8 cellular contexts compared by ENCODE assay signal in the genomic region with DNA sequence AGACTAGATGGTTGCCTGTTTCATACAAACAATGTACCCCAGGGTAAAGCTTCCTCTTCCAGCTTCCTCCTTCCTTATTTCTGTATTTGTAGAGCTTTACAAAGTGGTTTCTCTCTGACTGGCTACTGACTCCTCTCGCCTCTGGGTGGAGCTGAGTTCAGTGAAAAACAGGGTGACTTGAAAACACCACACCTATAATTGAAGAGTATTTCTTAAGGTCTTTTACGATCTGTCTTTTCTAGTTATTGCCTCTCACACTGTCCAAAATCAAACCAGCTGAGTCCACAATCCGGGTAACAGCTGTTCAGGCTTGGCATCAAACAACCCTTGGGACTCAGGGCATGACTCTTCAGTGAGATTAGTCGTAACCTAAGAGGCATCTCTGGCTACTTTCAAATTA.
DNase-seq lines count a peak whose midpoint lies in the region; ATAC-seq, FAIRE-seq and TF ChIP-seq lines count a peak whose summit lies in the region.

No MANE protein-coding gene starts in this region.

- TF ChIP-seq POLR2A in sigmoid colon (IDR thresholded peaks at IDR 0.05), result no peak

- H3K27me3 Mint-ChIP-seq in stimulated activated naive CD8-positive, alpha-beta T cell treated with anti-CD3 and anti-CD28 coated beads, Interleukin-15, Interleukin-2, amounts not matched to agents 100 ng/mL and 50 ng/mL, for 24 hours, result peaks cover 25% of the 10 kb centered on the region
- peaks cover 17% of the 10 kb centered on the region for H3K27me3 Mint-ChIP-seq in stimulated activated naive CD8-positive, alpha-beta T cell treated with anti-CD3 and anti-CD28 coated beads, Interleukin-15, amount 100 ng/mL, for 72 hours
- no peaks in the 10 kb centered on the region for H3K27me3 Mint-ChIP-seq in dendritic cell treated with granulocyte-macrophage colony-stimulating factor and Interleukin-4, amounts not matched to agents 40 ng/mL and 50 ng/mL, for 4 days

- peak overlapping the region; percentile 5 for H3K27ac Mint-ChIP-seq in stimulated activated naive CD8-positive, alpha-beta T cell treated with anti-CD3 and anti-CD28 coated beads, Interleukin-15, Interleukin-2, amounts not matched to agents 100 ng/mL and 50 ng/mL, for 24 hours
- no peak overlapping the region for H3K27ac Mint-ChIP-seq in stimulated activated naive CD8-positive, alpha-beta T cell treated with anti-CD3 and anti-CD28 coated beads, Interleukin-15, amount 100 ng/mL, for 72 hours
- H3K27ac Mint-ChIP-seq in dendritic cell treated with granulocyte-macrophage colony-stimulating factor and Interleukin-4, amounts not matched to agents 40 ng/mL and 50 ng/mL, for 4 days, result peak overlapping the region; percentile 85

- H3K36me3 ChIP-seq in sigmoid colon, result no peaks in the 10 kb centered on the region

- no peaks in the 10 kb centered on the region for H3K9me3 ChIP-seq in sigmoid colon

- H3K4me1 ChIP-seq in sigmoid colon, result peaks cover 0 to 19% (median 6%) of the 10 kb centered on the region in 4 donors

- intact Hi-C loops in dendritic cell treated with granulocyte-macrophage colony-stimulating factor and Interleukin-4, amounts not matched to agents 40 ng/mL and 50 ng/mL, for 4 days (cut with micrococcal nuclease), result loop anchor here (1.0 to 5.0 kb wide), 2 partner anchors 19 to 200 kb away; a partner anchor contains a TSS
- intact Hi-C loops in sigmoid colon (cut with DNase I), result no loop called here

- peak overlapping the region in 3 of 4 donors; percentile 37 to 56 (median 37) for H3K27ac ChIP-seq in sigmoid colon

- H3K27me3 ChIP-seq in sigmoid colon, result no peaks in the 10 kb centered on the region

- no peak for DNase-seq in stimulated activated naive CD8-positive, alpha-beta T cell treated with anti-CD3 and anti-CD28 coated beads, Interleukin-15, amount 100 ng/mL, for 72 hours
- DNase-seq in sigmoid colon (no peak), urothelium cell line (ENCODE audit: low spot score) (no peak), SK-N-DZ (ENCODE audit: low spot score) (no peak)
- DNase-seq in activated CD8-positive, alpha-beta memory T cell treated with anti-CD3 and anti-CD28 coated beads for 24 hours, result no peak

- no peak for TF ChIP-seq EP300 in sigmoid colon (IDR thresholded peaks at IDR 0.05)

- H3K4me1 Mint-ChIP-seq in stimulated activated naive CD8-positive, alpha-beta T cell treated with anti-CD3 and anti-CD28 coated beads, Interleukin-15, Interleukin-2, amounts not matched to agents 100 ng/mL and 50 ng/mL, for 24 hours (ENCODE audit: low read depth), result peaks cover 27% of the 10 kb centered on the region
- H3K4me1 Mint-ChIP-seq in stimulated activated naive CD8-positive, alpha-beta T cell treated with anti-CD3 and anti-CD28 coated beads, Interleukin-15, amount 100 ng/mL, for 72 hours, result peaks cover 24% of the 10 kb centered on the region
- H3K4me1 Mint-ChIP-seq in dendritic cell treated with granulocyte-macrophage colony-stimulating factor and Interleukin-4, amounts not matched to agents 40 ng/mL and 50 ng/mL, for 4 days (ENCODE audit: low read depth), result peaks cover 45% of the 10 kb centered on the region

- WGBS in sigmoid colon, 2 donors, result 11 to 39% methylated on average over 4 of the region's 4 CpGs

- ATAC-seq in stimulated activated naive CD8-positive, alpha-beta T cell treated with anti-CD3 and anti-CD28 coated beads, Interleukin-15, amount 100 ng/mL, for 72 hours, result no peak
- ATAC-seq in HG03521 (IDR thresholded peaks at IDR 0.05; ENCODE audit: unreplicated experiment), result peak; percentile 51

- H3K4me3 Mint-ChIP-seq in stimulated activated naive CD8-positive, alpha-beta T cell treated with anti-CD3 and anti-CD28 coated beads, Interleukin-15, Interleukin-2, amounts not matched to agents 100 ng/mL and 50 ng/mL, for 24 hours, result no peak overlapping the region
- no peak overlapping the region for H3K4me3 Mint-ChIP-seq in stimulated activated naive CD8-positive, alpha-beta T cell treated with anti-CD3 and anti-CD28 coated beads, Interleukin-15, amount 100 ng/mL, for 72 hours
- H3K4me3 Mint-ChIP-seq in dendritic cell treated with granulocyte-macrophage colony-stimulating factor and Interleukin-4, amounts not matched to agents 40 ng/mL and 50 ng/mL, for 4 days, result no peak overlapping the region

- H3K36me3 Mint-ChIP-seq in stimulated activated naive CD8-positive, alpha-beta T cell treated with anti-CD3 and anti-CD28 coated beads, Interleukin-15, Interleukin-2, amounts not matched to agents 100 ng/mL and 50 ng/mL, for 24 hours (ENCODE audit: low read depth), result no peaks in the 10 kb centered on the region
- no peaks in the 10 kb centered on the region for H3K36me3 Mint-ChIP-seq in dendritic cell treated with granulocyte-macrophage colony-stimulating factor and Interleukin-4, amounts not matched to agents 40 ng/mL and 50 ng/mL, for 4 days (ENCODE audit: low read depth)

- no peaks in the 10 kb centered on the region for H3K9me3 Mint-ChIP-seq in stimulated activated naive CD8-positive, alpha-beta T cell treated with anti-CD3 and anti-CD28 coated beads, Interleukin-15, Interleukin-2, amounts not matched to agents 100 ng/mL and 50 ng/mL, for 24 hours
- no peaks in the 10 kb centered on the region for H3K9me3 Mint-ChIP-seq in stimulated activated naive CD8-positive, alpha-beta T cell treated with anti-CD3 and anti-CD28 coated beads, Interleukin-15, amount 100 ng/mL, for 72 hours
- H3K9me3 Mint-ChIP-seq in dendritic cell treated with granulocyte-macrophage colony-stimulating factor and Interleukin-4, amounts not matched to agents 40 ng/mL and 50 ng/mL, for 4 days, result no peaks in the 10 kb centered on the region

- no peak for TF ChIP-seq CTCF in sigmoid colon (IDR thresholded peaks at IDR 0.05)

- FAIRE-seq in urothelium cell line (lab: Jason Lieb, UNC), result no peak

- no peak overlapping the region for H3K4me3 ChIP-seq in sigmoid colon

Comparison
In these comparisons a context has a peak if more than half of its experiments do, and no peak if none do; other contexts are left out.
1. H3K27ac Mint-ChIP-seq: peak in stimulated activated naive CD8-positive, alpha-beta T cell treated with anti-CD3 and anti-CD28 coated beads, Interleukin-15, Interleukin-2, amounts not matched to agents 100 ng/mL and 50 ng/mL, for 24 hours (single experiment) and dendritic cell treated with granulocyte-macrophage colony-stimulating factor and Interleukin-4, amounts not matched to agents 40 ng/mL and 50 ng/mL, for 4 days (single experiment); none in stimulated activated naive CD8-positive, alpha-beta T cell treated with anti-CD3 and anti-CD28 coated beads, Interleukin-15, amount 100 ng/mL, for 72 hours (0 of 2).